3 cellular contexts compared by ENCODE assay signal in the genomic region with DNA sequence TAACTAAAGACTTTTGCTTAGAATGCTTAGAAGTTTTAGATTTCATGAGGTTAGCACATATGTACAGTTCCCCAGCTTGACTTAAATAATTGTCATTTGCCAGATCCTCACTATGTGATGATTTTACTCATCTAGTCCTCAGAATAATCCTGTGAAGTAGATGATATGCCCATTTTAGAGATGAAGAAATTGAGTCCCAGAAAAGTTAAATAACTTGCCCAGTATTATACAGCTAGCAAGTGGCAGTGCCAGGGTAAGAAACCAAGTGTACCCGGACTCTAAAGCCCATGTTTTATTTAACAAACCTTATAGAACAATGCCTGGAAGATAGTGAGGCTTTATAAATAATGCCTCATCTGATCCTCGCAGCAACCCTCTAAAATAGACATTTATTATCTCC.
TF ChIP-seq lines count a peak whose summit lies in the region.

No MANE protein-coding gene starts in this region.

TF ChIP-seq in HepG2, 621 proteins besides CTCF, POLR2A, EP300 and RAD21:
- no peak for TF ChIP-seq MBD4 (IDR thresholded peaks at IDR 0.05; ENCODE audit: borderline replicate concordance, low read length)
- TF ChIP-seq ZNF629 (CRISPR knock-in tag; conservative IDR thresholded peaks at IDR 0.05) = peak; percentile 53; the same call in 1 of the 2 replicates

TF ChIP-seq in A549, 52 proteins besides CTCF, POLR2A, EP300 and RAD21:
- TF ChIP-seq, protein P1, sequence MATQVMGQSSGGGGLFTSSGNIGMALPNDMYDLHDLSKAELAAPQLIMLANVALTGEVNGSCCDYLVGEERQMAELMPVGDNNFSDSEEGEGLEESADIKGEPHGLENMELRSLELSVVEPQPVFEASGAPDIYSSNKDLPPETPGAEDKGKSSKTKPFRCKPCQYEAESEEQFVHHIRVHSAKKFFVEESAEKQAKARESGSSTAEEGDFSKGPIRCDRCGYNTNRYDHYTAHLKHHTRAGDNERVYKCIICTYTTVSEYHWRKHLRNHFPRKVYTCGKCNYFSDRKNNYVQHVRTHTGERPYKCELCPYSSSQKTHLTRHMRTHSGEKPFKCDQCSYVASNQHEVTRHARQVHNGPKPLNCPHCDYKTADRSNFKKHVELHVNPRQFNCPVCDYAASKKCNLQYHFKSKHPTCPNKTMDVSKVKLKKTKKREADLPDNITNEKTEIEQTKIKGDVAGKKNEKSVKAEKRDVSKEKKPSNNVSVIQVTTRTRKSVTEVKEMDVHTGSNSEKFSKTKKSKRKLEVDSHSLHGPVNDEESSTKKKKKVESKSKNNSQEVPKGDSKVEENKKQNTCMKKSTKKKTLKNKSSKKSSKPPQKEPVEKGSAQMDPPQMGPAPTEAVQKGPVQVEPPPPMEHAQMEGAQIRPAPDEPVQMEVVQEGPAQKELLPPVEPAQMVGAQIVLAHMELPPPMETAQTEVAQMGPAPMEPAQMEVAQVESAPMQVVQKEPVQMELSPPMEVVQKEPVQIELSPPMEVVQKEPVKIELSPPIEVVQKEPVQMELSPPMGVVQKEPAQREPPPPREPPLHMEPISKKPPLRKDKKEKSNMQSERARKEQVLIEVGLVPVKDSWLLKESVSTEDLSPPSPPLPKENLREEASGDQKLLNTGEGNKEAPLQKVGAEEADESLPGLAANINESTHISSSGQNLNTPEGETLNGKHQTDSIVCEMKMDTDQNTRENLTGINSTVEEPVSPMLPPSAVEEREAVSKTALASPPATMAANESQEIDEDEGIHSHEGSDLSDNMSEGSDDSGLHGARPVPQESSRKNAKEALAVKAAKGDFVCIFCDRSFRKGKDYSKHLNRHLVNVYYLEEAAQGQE (IDR thresholded peaks at IDR 0.05) = no peak
- TF ChIP-seq KDM1A (IDR thresholded peaks at IDR 0.05; ENCODE audit: low read depth) (no peak), SREBF2 (IDR thresholded peaks at IDR 0.05) (no peak), NFE2L2 (conservative IDR thresholded peaks at IDR 0.05; ENCODE audit: low read length) (no peak), JUN (IDR thresholded peaks at IDR 0.05) (no peak), SMC3 (IDR thresholded peaks at IDR 0.05) (no peak), PBX3 (IDR thresholded peaks at IDR 0.05) (no peak), BCL3 (IDR thresholded peaks at IDR 0.05) (no peak), CHD2 (IDR thresholded peaks at IDR 0.05; ENCODE audit: low read length, partially characterized antibody) (no peak), POLR2AphosphoS2 (conservative IDR thresholded peaks at IDR 0.05; ENCODE audit: low read length) (no peak), TFCP2L1 (CRISPR knock-in tag; IDR thresholded peaks at IDR 0.05) (no peak), CBX2 (IDR thresholded peaks at IDR 0.05; ENCODE audit: borderline replicate concordance, low read depth) (no peak), KDM5A (IDR thresholded peaks at IDR 0.05) (no peak), TP53 (CRISPR knock-in tag; IDR thresholded peaks at IDR 0.05) (no peak), ATOH8 (CRISPR knock-in tag; IDR thresholded peaks at IDR 0.05; ENCODE audit: low read depth) (no peak)

TF ChIP-seq in K562, 482 proteins besides CTCF, POLR2A, EP300 and RAD21:
- TF ChIP-seq ZNF184 (CRISPR knock-in tag; IDR thresholded peaks at IDR 0.05) (no peak), BCL6 (CRISPR knock-in tag; IDR thresholded peaks at IDR 0.05) (no peak), PYGO2 (tag; IDR thresholded peaks at IDR 0.05) (no peak), HOXB6 (CRISPR knock-in tag; IDR thresholded peaks at IDR 0.05; ENCODE audit: borderline replicate concordance) (no peak), ZNF785 (CRISPR knock-in tag; IDR thresholded peaks at IDR 0.05) (no peak), KAT8 (IDR thresholded peaks at IDR 0.05; ENCODE audit: low read depth) (no peak), NFRKB (IDR thresholded peaks at IDR 0.05; ENCODE audit: low read depth) (no peak), RBM25 (IDR thresholded peaks at IDR 0.05; ENCODE audit: low read depth, low read length, severe bottlenecking) (peak; percentile 72), TEAD2 (tag; IDR thresholded peaks at IDR 0.05) (no peak), BCOR (IDR thresholded peaks at IDR 0.05) (0 out of 2 replicates have a peak, but pooled peaks have one; percentile 22)
- TF ChIP-seq, protein P2, sequence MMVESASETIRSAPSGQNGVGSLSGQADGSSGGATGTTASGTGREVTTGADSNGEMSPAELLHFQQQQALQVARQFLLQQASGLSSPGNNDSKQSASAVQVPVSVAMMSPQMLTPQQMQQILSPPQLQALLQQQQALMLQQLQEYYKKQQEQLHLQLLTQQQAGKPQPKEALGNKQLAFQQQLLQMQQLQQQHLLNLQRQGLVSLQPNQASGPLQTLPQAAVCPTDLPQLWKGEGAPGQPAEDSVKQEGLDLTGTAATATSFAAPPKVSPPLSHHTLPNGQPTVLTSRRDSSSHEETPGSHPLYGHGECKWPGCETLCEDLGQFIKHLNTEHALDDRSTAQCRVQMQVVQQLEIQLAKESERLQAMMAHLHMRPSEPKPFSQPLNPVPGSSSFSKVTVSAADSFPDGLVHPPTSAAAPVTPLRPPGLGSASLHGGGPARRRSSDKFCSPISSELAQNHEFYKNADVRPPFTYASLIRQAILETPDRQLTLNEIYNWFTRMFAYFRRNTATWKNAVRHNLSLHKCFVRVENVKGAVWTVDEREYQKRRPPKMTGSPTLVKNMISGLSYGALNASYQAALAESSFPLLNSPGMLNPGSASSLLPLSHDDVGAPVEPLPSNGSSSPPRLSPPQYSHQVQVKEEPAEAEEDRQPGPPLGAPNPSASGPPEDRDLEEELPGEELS (CRISPR knock-in tag; IDR thresholded peaks at IDR 0.05; ENCODE audit: borderline replicate concordance) = no peak
